ENCODE assay signal across 10 cellular contexts in genomic region chr2:17912266-17912691, GRCh38. TPM values are rescaled to one million over a fixed set of nuclear protein-coding genes. Genes with fewer than 3 reads are reported as not detected.
DNase-seq lines count a peak whose midpoint lies in the region; ATAC-seq and TF ChIP-seq lines count a peak whose summit lies in the region.
"Had no signal": no experiment of that assay in that cellular context is flagged by ENCODE, and none has a peak within 500 bp of the region (broad histone marks: within the 10 kb centered on the region; RNA-seq: fewer than 3 reads in every experiment).

No MANE protein-coding gene starts in this region.

- H3K4me1 Mint-ChIP-seq in type B pancreatic cell (ENCODE audit: unreplicated experiment) = no peaks in the 10 kb centered on the region

- H3K4me3 Mint-ChIP-seq in type B pancreatic cell = no peak overlapping the region

- peaks cover 16% of the 10 kb centered on the region for H3K27me3 Mint-ChIP-seq in type B pancreatic cell

- H3K9me3 Mint-ChIP-seq in type B pancreatic cell = no peaks in the 10 kb centered on the region

- H3K4me3 ChIP-seq in heart left ventricle = no peak overlapping the region
- H3K4me3 ChIP-seq in left ventricle myocardium inferior = no peak overlapping the region
- no peak overlapping the region for H3K4me3 ChIP-seq in NB4 (ENCODE audit: low read depth, low read length)

- peaks cover 0 to 32% (median 0%) of the 10 kb centered on the region in 12 donors for H3K4me1 ChIP-seq in heart left ventricle
- peaks cover 15% of the 10 kb centered on the region for H3K4me1 ChIP-seq in left ventricle myocardium inferior

- H3K27me3 ChIP-seq in heart left ventricle (no peaks in the 10 kb centered on the region), left ventricle myocardium inferior (ENCODE audit: low read depth) (no peaks in the 10 kb centered on the region)

- intact Hi-C loops in heart left ventricle (cut with DNase I) (no loop called here), left ventricle myocardium inferior (cut with micrococcal nuclease) (no loop called here)

- H3K36me3 ChIP-seq in heart left ventricle (no peaks in the 10 kb centered on the region), left ventricle myocardium inferior (no peaks in the 10 kb centered on the region)

- H3K36me3 Mint-ChIP-seq in type B pancreatic cell = no peaks in the 10 kb centered on the region

- TF ChIP-seq POLR2A in heart left ventricle (IDR thresholded peaks at IDR 0.05) (no peak), NB4 (IDR thresholded peaks at IDR 0.05; ENCODE audit: extremely low read depth, insufficient read length) (no peak)

- DNase-seq in heart left ventricle = peak in 2 of 5 donors; percentile 16 to 31
- DNase-seq in left ventricle myocardium inferior = no peak
- peak; percentile 33 for DNase-seq in NB4 (ENCODE audit: low read depth)
- DNase-seq in superior temporal gyrus (ENCODE audit: extremely low spot score) = peak; percentile 43
- DNase-seq in T-helper 2 cell = no peak
- DNase-seq in activated CD4-positive, alpha-beta T cell treated with anti-CD3 and anti-CD28 coated beads for 4 hours = no peak
- no peak for DNase-seq in type B pancreatic cell (ENCODE audit: extremely low spot score, unreplicated experiment)
- DNase-seq: NK-92 treated with Interleukin-12 subunit alpha and Interleukin-12 subunit beta, amount 100 ng/mL, for 24 hours had no signal

- H3K27ac Mint-ChIP-seq in type B pancreatic cell = no peak overlapping the region

- TF ChIP-seq CTCF in heart left ventricle (IDR thresholded peaks at IDR 0.05) (no peak), left ventricle myocardium inferior (IDR thresholded peaks at IDR 0.05; ENCODE audit: borderline replicate concordance) (no peak), NB4 (IDR thresholded peaks at IDR 0.05; ENCODE audit: low read depth, low read length) (no peak), type B pancreatic cell (conservative IDR thresholded peaks at IDR 0.05) (no peak)

- peaks cover 0 to under 1% (median 0%) of the 10 kb centered on the region in 12 donors for H3K9me3 ChIP-seq in heart left ventricle
- H3K9me3 ChIP-seq in left ventricle myocardium inferior (replicated peaks) = peaks cover 1% of the 10 kb centered on the region

- ATAC-seq in heart left ventricle (peak in 3 of 4 donors; percentile 56 to 76 (median 57)), HG02870 (IDR thresholded peaks at IDR 0.05; ENCODE audit: unreplicated experiment) (peak; percentile 99)
- ATAC-seq: HCT116 had no signal

- 33 to 45% (median 42%) methylated on average over 4 to 5 of the region's 5 CpGs for WGBS in heart left ventricle, 4 donors

- H3K27ac ChIP-seq in heart left ventricle = peak overlapping the region in 1 of 12 donors; percentile 8
- no peak overlapping the region for H3K27ac ChIP-seq in left ventricle myocardium inferior (replicated peaks)

RNA-seq across cellular contexts. Expression of gene KCNS3, which starts 33.8 kb away (rescaled TPM):
- total RNA-seq in heart left ventricle (1 to 10 TPM; 1.7 to 9.9 (median 2.7) TPM), left ventricle myocardium inferior (4.0 TPM), type B pancreatic cell (ENCODE audit: low replicate concordance) (5.3 and 10.3 TPM in 2 replicates)
- 1 to 10 TPM; 1.0 to 2.5 TPM for polyA plus RNA-seq in heart left ventricle

Comparison
In these comparisons a context has a peak if more than half of its experiments do, and no peak if none do; other contexts are left out.
1. DNase-seq: peak in NB4 (single experiment) and superior temporal gyrus (single experiment); none in left ventricle myocardium inferior (single experiment), T-helper 2 cell (0 of 5), activated CD4-positive, alpha-beta T cell treated with anti-CD3 and anti-CD28 coated beads for 4 hours (0 of 2) and type B pancreatic cell (single experiment).